Comparison of ENCODE assay signal across 8 cellular contexts in genomic region chr22:39528681-39529486, GRCh38.
DNase-seq lines count a peak whose midpoint lies in the region; ATAC-seq lines count a peak whose summit lies in the region.

No MANE protein-coding gene starts in this region.

- no peaks in the 10 kb centered on the region for H3K27me3 Mint-ChIP-seq in central memory CD8-positive, alpha-beta T cell

- H3K9me3 Mint-ChIP-seq in central memory CD8-positive, alpha-beta T cell: no peaks in the 10 kb centered on the region

- H3K27ac Mint-ChIP-seq in central memory CD8-positive, alpha-beta T cell (ENCODE audit: low read depth): peak overlapping the region; percentile 85

- peak; percentile 22 for ATAC-seq in HG03108 (IDR thresholded peaks at IDR 0.05; ENCODE audit: unreplicated experiment)
- ATAC-seq in central memory CD8-positive, alpha-beta T cell (replicated peaks; ENCODE audit: extremely low read depth, poor library complexity, severe bottlenecking): peak; percentile 12
- no peak for ATAC-seq in GM21447 (IDR thresholded peaks at IDR 0.05; ENCODE audit: unreplicated experiment)

- H3K36me3 Mint-ChIP-seq in central memory CD8-positive, alpha-beta T cell (ENCODE audit: insufficient read depth): peaks cover 44% of the 10 kb centered on the region

- DNase-seq in DMS53 (lab: John Stamatoyannopoulos, UW) (peak; percentile 98), NCI-H446 (lab: John Stamatoyannopoulos, UW) (peak; percentile 79 to 89), kidney glomerular epithelial cell (lab: John Stamatoyannopoulos, UW) (peak; percentile 88)
- DNase-seq in activated CD4-positive, CD25-positive, alpha-beta regulatory T cell treated with anti-CD3 and anti-CD28 coated beads, Interleukin-2, amount 50 U/mL, for 72 hours: peak; percentile 86
- peak; percentile 87 for DNase-seq in central memory CD8-positive, alpha-beta T cell (ENCODE audit: low spot score in 2 of 2)
- DNase-seq in stimulated activated CD4-positive, alpha-beta T cell treated with anti-CD3 and anti-CD28 coated beads, Interleukin-15, amount 100 ng/mL, for 1 hour (ENCODE audit: low read depth in 1 of 2, low spot score in 1 of 2): peak; percentile 84 to 86

- peak overlapping the region; percentile 98 for H3K4me3 Mint-ChIP-seq in central memory CD8-positive, alpha-beta T cell

- H3K4me1 Mint-ChIP-seq in central memory CD8-positive, alpha-beta T cell: peaks cover 75% of the 10 kb centered on the region
